Comparison of ENCODE assay signal across 16 cellular contexts in the genomic region with DNA sequence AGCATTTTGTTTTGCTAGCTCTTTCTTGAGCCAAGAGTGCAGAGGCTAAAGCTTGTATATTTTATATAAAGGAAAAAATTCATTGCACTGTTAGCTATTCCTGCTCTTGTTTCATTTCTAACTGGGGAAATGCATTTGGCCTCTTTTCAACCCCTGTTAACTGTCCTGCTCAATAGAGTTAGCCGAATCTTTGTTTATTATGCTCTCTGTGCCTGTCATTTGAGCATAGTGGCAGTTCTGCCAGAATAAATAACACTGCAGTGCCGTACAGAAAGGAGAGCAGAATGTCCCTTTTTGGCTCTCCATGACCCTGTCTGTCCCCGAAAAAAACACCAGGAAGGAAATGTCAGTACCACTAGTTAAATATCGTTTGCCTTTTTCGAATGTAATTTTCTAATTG.
A peak's percentile ranks its signal among the peaks of the same experiment; 100 is the strongest.
DNase-seq lines count a peak whose midpoint lies in the region; ATAC-seq and TF ChIP-seq lines count a peak whose summit lies in the region.
"Had no signal": no experiment of that assay in that cellular context is flagged by ENCODE, and none has a peak within 500 bp of the region (broad histone marks: within the 10 kb centered on the region; RNA-seq: fewer than 3 reads in every experiment).

No MANE protein-coding gene starts in this region.

- H3K36me3 ChIP-seq in right atrium auricular region (no peaks in the 10 kb centered on the region), tibial artery (no peaks in the 10 kb centered on the region), OCI-LY7 (ENCODE audit: insufficient read depth, low read length) (no peaks in the 10 kb centered on the region), spleen (no peaks in the 10 kb centered on the region)

- CTCF ChIA-PET in OCI-LY7 (lab: Charles Lee; ENCODE audit: unreplicated experiment) = no interaction called here

- H3K79me2 ChIP-seq in OCI-LY7 (ENCODE audit: insufficient read depth, low read depth, low read length) = no peaks in the 10 kb centered on the region

- H3K9me3 ChIP-seq in right cardiac atrium (ENCODE audit: control insufficient read depth, low read length) = no peaks in the 10 kb centered on the region
- H3K9me3 ChIP-seq in right atrium auricular region = no peaks in the 10 kb centered on the region
- no peaks in the 10 kb centered on the region for H3K9me3 ChIP-seq in tibial artery
- H3K9me3 ChIP-seq in OCI-LY7 (ENCODE audit: low read length) = no peaks in the 10 kb centered on the region
- H3K9me3 ChIP-seq in spleen = no peaks in the 10 kb centered on the region
- H3K9me3 ChIP-seq: body of pancreas had no signal

- no TSS peak for BruUV-seq in OCI-LY7 (replicated peaks; lab: Mats Ljungman, UMichigan)

- H3K4me1 ChIP-seq in right cardiac atrium (ENCODE audit: control insufficient read depth, insufficient read depth, low read length) (no peaks in the 10 kb centered on the region), right atrium auricular region (no peaks in the 10 kb centered on the region), tibial artery (peaks cover 0 to 12% (median 6%) of the 10 kb centered on the region in 4 donors), OCI-LY7 (ENCODE audit: insufficient read depth, low read length, poor library complexity, severe bottlenecking) (no peaks in the 10 kb centered on the region), spleen (no peaks in the 10 kb centered on the region)
- H3K4me1 ChIP-seq: body of pancreas had no signal

- H3K9me2 ChIP-seq in OCI-LY7 (ENCODE audit: insufficient read depth, low read length) = no peaks in the 10 kb centered on the region

- intact Hi-C loops in right cardiac atrium (cut with DNase I) (no loop called here), tibial artery (cut with DNase I; ENCODE audit: low total_unique reads) (no loop called here), OCI-LY7 (cut with micrococcal nuclease; ENCODE audit: unreplicated experiment) (no loop called here), posterior vena cava (cut with DNase I) (loop anchor here in 1 of 2 donors (10.0 kb wide), 1 partner anchor 575 kb away; no protein-coding TSS in a partner anchor), spleen (cut with DNase I; ENCODE audit: low total_unique reads) (no loop called here)

- no peak for DNase-seq in right cardiac atrium
- no peak for DNase-seq in right atrium auricular region (ENCODE audit: low spot score)
- DNase-seq in inferior parietal cortex (ENCODE audit: extremely low spot score) = peak; percentile 27
- DNase-seq in tibial artery = no peak
- no peak for DNase-seq in OCI-LY7 (ENCODE audit: low spot score)
- DNase-seq in posterior vena cava (ENCODE audit: low spot score) = no peak
- no peak for DNase-seq in spleen
- DNase-seq: activated effector memory CD4-positive, alpha-beta T cell treated with Interleukin-2 at 50 U/mL for 16 hours; body of pancreas; COR-L47; GF-D8; left ventricle myocardium superior; natural killer cell; NCI-H1930; stimulated activated CD4-positive, alpha-beta T cell treated with anti-CD3 and anti-CD28 coated beads, Interleukin-4, amount 100 ng/mL, for 1 hour had no signal

- TF ChIP-seq POLR2A in spleen (IDR thresholded peaks at IDR 0.05) = no peak

- H3K27ac ChIP-seq in right cardiac atrium (ENCODE audit: low read length) = no peak overlapping the region
- H3K27ac ChIP-seq in right atrium auricular region = no peak overlapping the region
- H3K27ac ChIP-seq in tibial artery = peak overlapping the region; percentile 25 to 45
- no peak overlapping the region for H3K27ac ChIP-seq in OCI-LY7 (ENCODE audit: low read depth, low read length, poor library complexity, severe bottlenecking)
- no peak overlapping the region for H3K27ac ChIP-seq in spleen
- H3K27ac ChIP-seq: body of pancreas had no signal

- H3K4me3 ChIP-seq in right cardiac atrium (ENCODE audit: low read length) (no peak overlapping the region), right atrium auricular region (no peak overlapping the region), WI38 (ENCODE audit: low read depth, low read length) (peak overlapping the region; percentile 16; the same call in 1 of the 2 replicates), tibial artery (peak overlapping the region in 1 of 2 donors; percentile 8), OCI-LY7 (ENCODE audit: low read depth, low read length, poor library complexity, severe bottlenecking) (no peak overlapping the region), spleen (no peak overlapping the region)
- H3K4me3 ChIP-seq: body of pancreas had no signal

- 17% methylated on average over 5 of the region's 5 CpGs for WGBS in right cardiac atrium
- 9 to 21% (median 12%) methylated on average over 5 of the region's 5 CpGs for WGBS in spleen, 5 donors

- peak; percentile 69 to 75 for ATAC-seq in right cardiac atrium
- ATAC-seq: body of pancreas, left ventricle myocardium superior, natural killer cell had no signal

- H3K27me3 ChIP-seq in right cardiac atrium (ENCODE audit: control insufficient read depth, insufficient read depth) (no peaks in the 10 kb centered on the region), right atrium auricular region (no peaks in the 10 kb centered on the region), tibial artery (no peaks in the 10 kb centered on the region), spleen (replicated peaks in 1 of 7) (no peaks in the 10 kb centered on the region)
- H3K27me3 ChIP-seq: body of pancreas had no signal

- H4K20me1 ChIP-seq in OCI-LY7 (ENCODE audit: insufficient read depth, low read length) = no peaks in the 10 kb centered on the region

- H2AFZ ChIP-seq in OCI-LY7 (ENCODE audit: low read length) = no peak overlapping the region

- no peak overlapping the region for H3K4me2 ChIP-seq in OCI-LY7 (ENCODE audit: low read length)

- no peak for TF ChIP-seq CTCF in right atrium auricular region (IDR thresholded peaks at IDR 0.05)
- TF ChIP-seq CTCF in WI38 (IDR thresholded peaks at IDR 0.05; ENCODE audit: low read depth, low read length) = no peak
- TF ChIP-seq CTCF in tibial artery (IDR thresholded peaks at IDR 0.05) = no peak
- no peak for TF ChIP-seq CTCF in OCI-LY7 (conservative IDR thresholded peaks at IDR 0.05; ENCODE audit: low read length)
- TF ChIP-seq CTCF in spleen (IDR thresholded peaks at IDR 0.05 in 8 of 11, conservative IDR thresholded peaks at IDR 0.05 in 3 of 11) = no peak

- POLR2A ChIA-PET in OCI-LY7 (lab: Charles Lee) = interaction anchor here (2.5 kb wide), 1 partner anchor 14 kb away, joined by 5 read pairs; no protein-coding TSS in a partner anchor

Comparison
In these comparisons a context has a peak if more than half of its experiments do, and no peak if none do; other contexts are left out.
1. H3K27ac ChIP-seq: peak in tibial artery (2 of 2); none in right cardiac atrium (single experiment), right atrium auricular region (0 of 2), OCI-LY7 (single experiment) and spleen (0 of 8).